Comparison of ENCODE assay signal across 17 cellular contexts in the genomic region with DNA sequence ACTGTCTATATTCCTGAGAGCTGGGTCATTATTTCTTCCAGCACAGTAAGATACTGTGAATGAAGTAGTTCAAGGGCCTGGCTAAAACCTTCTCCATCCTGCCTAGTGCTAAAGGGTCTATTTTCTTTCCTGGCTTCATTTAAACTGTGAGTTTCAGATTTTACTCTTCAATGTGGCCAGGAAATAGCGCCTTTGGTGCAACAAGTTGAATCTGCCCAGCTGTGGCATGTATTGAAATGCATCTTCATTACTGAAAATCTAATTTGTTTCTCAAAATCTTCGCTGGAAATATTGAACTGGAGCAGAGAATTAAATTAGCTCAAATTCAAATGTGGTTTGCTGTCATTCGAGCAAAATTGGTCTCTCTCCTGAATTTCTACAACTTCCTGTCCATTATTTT.
DNase-seq lines count a peak whose midpoint lies in the region; TF ChIP-seq lines count a peak whose summit lies in the region.
"Had no signal": no experiment of that assay in that cellular context is flagged by ENCODE, and none has a peak within 500 bp of the region (broad histone marks: within the 10 kb centered on the region; RNA-seq: fewer than 3 reads in every experiment).

No MANE protein-coding gene starts in this region.

- 95 to 100% methylated on average over 2 to 3 of the region's 3 CpGs for WGBS in endodermal cell (ENCODE audit: insufficient coverage in 1 of 2, insufficient read length in 1 of 2), 2 experiments

- H3K4me1 ChIP-seq in HEK293 (ENCODE audit: control insufficient read depth, insufficient read depth, low read length), result no peaks in the 10 kb centered on the region
- no peaks in the 10 kb centered on the region for H3K4me1 ChIP-seq in endodermal cell (ENCODE audit: control insufficient read depth, insufficient read depth, low read length)
- H3K4me1 ChIP-seq: Caco-2 had no signal

- H3K36me3 ChIP-seq in HEK293 (ENCODE audit: control insufficient read depth in 2 of 2, insufficient read depth in 1 of 2, low read length in 2 of 2), result no peaks in the 10 kb centered on the region
- no peaks in the 10 kb centered on the region for H3K36me3 ChIP-seq in endodermal cell (ENCODE audit: control insufficient read depth, insufficient read depth, low read length)
- H3K36me3 ChIP-seq: BLaER1 treated with 17β-estradiol and CSF1 and Interleukin-3, amounts not matched to agents 10 nM and 100 nM had no signal

- no peak overlapping the region for H3K27ac ChIP-seq in HEK293 (ENCODE audit: extremely low read depth, low read depth, low read length)
- no peak overlapping the region for H3K27ac ChIP-seq in endodermal cell (ENCODE audit: low read depth, low read length)
- H3K27ac ChIP-seq: BLaER1 treated with 17β-estradiol and CSF1 and Interleukin-3, amounts not matched to agents 10 nM and 100 nM; C4-2B had no signal

- DNase-seq in endodermal cell, result peak; percentile 8
- no peak for DNase-seq in nephron progenitor cell
- no peak for DNase-seq in activated naive CD4-positive, alpha-beta T cell treated with anti-CD3 and anti-CD28 coated beads, Interleukin-2, amount 10 ng/mL, durations not matched to agents 7 days and 5 days
- DNase-seq in dermis blood vessel endothelial cell, result no peak
- DNase-seq in KG1 (lab: John Stamatoyannopoulos, UW), result no peak
- DNase-seq: 8988T; AML-193; Calu3; CD4-positive, alpha-beta T cell; CD8-positive, alpha-beta T cell; DMS79 treated with DMSO at 0.1 percent for 48 hours; GF-D8 had no signal

- no peak overlapping the region for H3K9ac ChIP-seq in endodermal cell (ENCODE audit: extremely low read depth, low read length, poor library complexity, severe bottlenecking)
- H3K9ac ChIP-seq: BLaER1 treated with 17β-estradiol and CSF1 and Interleukin-3, amounts not matched to agents 10 nM and 100 nM had no signal

- no peaks in the 10 kb centered on the region for H3K9me3 ChIP-seq in HEK293 (ENCODE audit: control insufficient read depth, insufficient read depth, low read depth, low read length)
- no peaks in the 10 kb centered on the region for H3K9me3 ChIP-seq in endodermal cell (ENCODE audit: control insufficient read depth, low read length)
- H3K9me3 ChIP-seq: BLaER1 treated with 17β-estradiol and CSF1 and Interleukin-3, amounts not matched to agents 10 nM and 100 nM; Caco-2 had no signal

- H3K4me3 ChIP-seq in HEK293 (ENCODE audit: low read depth, low read length) (no peak overlapping the region), endodermal cell (ENCODE audit: low read length) (no peak overlapping the region)
- H3K4me3 ChIP-seq: BLaER1 treated with 17β-estradiol and CSF1 and Interleukin-3, amounts not matched to agents 10 nM and 100 nM had no signal

- H3K4me1 Mint-ChIP-seq in endodermal cell, result peaks cover 5% of the 10 kb centered on the region
- peaks cover 37% of the 10 kb centered on the region for H3K4me1 Mint-ChIP-seq in nephron progenitor cell
- no peaks in the 10 kb centered on the region for H3K4me1 Mint-ChIP-seq in activated naive CD4-positive, alpha-beta T cell treated with anti-CD3 and anti-CD28 coated beads, Interleukin-2, amount 10 ng/mL, durations not matched to agents 7 days and 5 days

- H3K36me3 Mint-ChIP-seq in endodermal cell (ENCODE audit: low read depth), result no peaks in the 10 kb centered on the region
- no peaks in the 10 kb centered on the region for H3K36me3 Mint-ChIP-seq in nephron progenitor cell (ENCODE audit: low read depth)
- no peaks in the 10 kb centered on the region for H3K36me3 Mint-ChIP-seq in activated naive CD4-positive, alpha-beta T cell treated with anti-CD3 and anti-CD28 coated beads, Interleukin-2, amount 10 ng/mL, durations not matched to agents 7 days and 5 days
- H3K36me3 Mint-ChIP-seq: CD8-positive, alpha-beta T cell had no signal

- no peaks in the 10 kb centered on the region for H3K27me3 ChIP-seq in endodermal cell (ENCODE audit: control insufficient read depth, insufficient read depth, low read length, poor library complexity, severe bottlenecking)
- H3K27me3 ChIP-seq: BLaER1 treated with 17β-estradiol and CSF1 and Interleukin-3, amounts not matched to agents 10 nM and 100 nM had no signal

- peaks cover 8% of the 10 kb centered on the region for H3K27me3 Mint-ChIP-seq in endodermal cell (ENCODE audit: insufficient read depth)
- peaks cover 2% of the 10 kb centered on the region for H3K27me3 Mint-ChIP-seq in nephron progenitor cell (ENCODE audit: low read depth, poor library complexity)
- H3K27me3 Mint-ChIP-seq in activated naive CD4-positive, alpha-beta T cell treated with anti-CD3 and anti-CD28 coated beads, Interleukin-2, amount 10 ng/mL, durations not matched to agents 7 days and 5 days, result peaks cover 9% of the 10 kb centered on the region

- POLR2A ChIA-PET in HEK293 (lab: Yijun Ruan, JAX), result no interaction called here

- TF ChIP-seq CTCF in HEK293 (tag by site-specific recombination; IDR thresholded peaks at IDR 0.05), result no peak
- TF ChIP-seq CTCF in endodermal cell (conservative IDR thresholded peaks at IDR 0.05), result no peak
- no peak for TF ChIP-seq CTCF in nephron progenitor cell (IDR thresholded peaks at IDR 0.05)

- H3K27ac Mint-ChIP-seq in endodermal cell, result no peak overlapping the region
- H3K27ac Mint-ChIP-seq in nephron progenitor cell, result peak overlapping the region; percentile 36
- no peak overlapping the region for H3K27ac Mint-ChIP-seq in activated naive CD4-positive, alpha-beta T cell treated with anti-CD3 and anti-CD28 coated beads, Interleukin-2, amount 10 ng/mL, durations not matched to agents 7 days and 5 days
- H3K27ac Mint-ChIP-seq: B cell; CD4-positive, alpha-beta T cell; CD8-positive, alpha-beta T cell had no signal

- H3K4me3 Mint-ChIP-seq in endodermal cell, result no peak overlapping the region
- H3K4me3 Mint-ChIP-seq in nephron progenitor cell, result no peak overlapping the region
- H3K4me3 Mint-ChIP-seq in activated naive CD4-positive, alpha-beta T cell treated with anti-CD3 and anti-CD28 coated beads, Interleukin-2, amount 10 ng/mL, durations not matched to agents 7 days and 5 days, result no peak overlapping the region
- H3K4me3 Mint-ChIP-seq: B cell; CD4-positive, alpha-beta T cell; CD8-positive, alpha-beta T cell had no signal

- H3K9me3 Mint-ChIP-seq in endodermal cell (no peaks in the 10 kb centered on the region), nephron progenitor cell (no peaks in the 10 kb centered on the region)
- H3K9me3 Mint-ChIP-seq in activated naive CD4-positive, alpha-beta T cell treated with anti-CD3 and anti-CD28 coated beads, Interleukin-2, amount 10 ng/mL, durations not matched to agents 7 days and 5 days, result no peaks in the 10 kb centered on the region
- H3K9me3 Mint-ChIP-seq: CD4-positive, alpha-beta T cell; CD8-positive, alpha-beta T cell had no signal

- CTCF ChIA-PET in HEK293 (lab: Yijun Ruan, JAX), result no interaction called here
- CTCF ChIA-PET in activated naive CD4-positive, alpha-beta T cell treated with anti-CD3 and anti-CD28 coated beads, Interleukin-2, amount 10 ng/mL, durations not matched to agents 7 days and 5 days (lab: Charles Lee), result no interaction called here

TF ChIP-seq in HEK293, 187 proteins besides CTCF, POLR2A, EP300 and RAD21:
- no peak for TF ChIP-seq KLF8 (tag by site-specific recombination; IDR thresholded peaks at IDR 0.05)
- TF ChIP-seq ZNF529 (tag by site-specific recombination; IDR thresholded peaks at IDR 0.05; ENCODE audit: insufficient replicate concordance), result no peak
- peak; percentile 82 for TF ChIP-seq SCRT2 (tag by site-specific recombination; IDR thresholded peaks at IDR 0.05)
- TF ChIP-seq ZNF274 (IDR thresholded peaks at IDR 0.05; ENCODE audit: low read length), result no peak
- TF ChIP-seq ZNF274 (tag by site-specific recombination; IDR thresholded peaks at IDR 0.05; ENCODE audit: borderline replicate concordance), result no peak
- TF ChIP-seq GLIS1 (tag by site-specific recombination; IDR thresholded peaks at IDR 0.05), result no peak
- TF ChIP-seq OSR2 (tag by site-specific recombination; IDR thresholded peaks at IDR 0.05), result no peak
- TF ChIP-seq HOXD13 (CRISPR knock-in tag; IDR thresholded peaks at IDR 0.05; ENCODE audit: borderline replicate concordance), result no peak
- TF ChIP-seq SCRT1 (tag by site-specific recombination; IDR thresholded peaks at IDR 0.05; ENCODE audit: borderline replicate concordance), result peak; percentile 57; the same call in 1 of the 2 replicates
